Comparison of ENCODE assay signal across 8 cellular contexts in the genomic region with DNA sequence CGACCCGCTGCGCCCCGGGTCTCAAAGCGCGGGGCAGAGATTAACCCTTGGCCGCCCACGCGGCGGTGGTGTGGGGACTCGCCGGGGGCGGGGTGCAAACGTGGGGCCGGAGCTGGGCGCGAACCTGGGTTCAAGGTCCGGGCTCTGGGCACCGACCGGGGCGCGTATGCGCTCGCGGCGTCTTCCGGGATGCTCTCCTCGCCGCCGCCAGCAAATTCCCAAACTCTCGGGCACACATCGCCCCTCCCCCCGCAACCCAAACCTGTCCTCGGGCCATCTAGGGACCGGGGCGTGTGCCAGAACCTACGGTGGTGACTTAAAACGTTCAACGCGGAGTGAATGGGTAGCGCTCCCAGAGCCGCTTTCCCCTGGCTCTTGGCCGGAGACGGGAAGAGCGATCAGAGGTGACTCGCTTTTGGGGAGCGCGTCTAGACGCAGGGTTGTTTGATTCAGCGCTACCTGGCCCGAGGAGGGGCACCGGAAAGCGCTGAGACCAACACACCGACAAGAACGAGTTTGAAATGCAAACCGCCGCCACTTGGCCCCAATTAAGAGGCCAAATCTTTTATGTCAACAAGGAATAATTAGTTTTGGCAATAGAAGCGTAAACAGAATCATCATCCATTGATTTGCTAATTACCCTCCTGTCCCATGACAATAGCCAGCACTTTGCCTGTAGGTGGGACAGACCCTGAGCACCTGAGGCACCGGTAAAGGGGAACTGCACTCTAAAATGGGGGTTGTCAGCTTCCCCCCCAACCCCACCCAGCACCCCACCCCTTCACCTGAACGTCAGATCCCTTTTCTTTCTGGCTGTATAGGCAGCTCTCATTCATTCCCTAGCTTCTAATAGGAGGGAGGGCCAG. TPM values are rescaled to one million over a fixed set of nuclear protein-coding genes. Genes with fewer than 3 reads are reported as not detected.
A peak's percentile ranks its signal among the peaks of the same experiment; 100 is the strongest.
DNase-seq lines count a peak whose midpoint lies in the region; ATAC-seq and TF ChIP-seq lines count a peak whose summit lies in the region.

No MANE protein-coding gene starts in this region.

- no peaks in the 10 kb centered on the region for H3K36me3 Mint-ChIP-seq in naive thymus-derived CD4-positive, alpha-beta T cell

- TF ChIP-seq CTCF in SU-DHL-6 (IDR thresholded peaks at IDR 0.05; ENCODE audit: insufficient read depth, low read length, poor library complexity, severe bottlenecking) (no peak), epithelial cell of esophagus (IDR thresholded peaks at IDR 0.05; ENCODE audit: insufficient read depth, low read depth, low read length, missing control alignments) (no peak)

- peak overlapping the region; percentile 70 to 85 (median 80) for H3K4me3 Mint-ChIP-seq in naive thymus-derived CD4-positive, alpha-beta T cell

- H3F3A ChIP-seq in SU-DHL-6 (ENCODE audit: insufficient read depth), result no peaks in the 10 kb centered on the region

- ATAC-seq in naive thymus-derived CD4-positive, alpha-beta T cell, result no peak
- ATAC-seq in HG03521 (IDR thresholded peaks at IDR 0.05; ENCODE audit: unreplicated experiment), result no peak

- H3K4me1 ChIP-seq in BLaER1 treated with 17β-estradiol and CSF1 and Interleukin-3, amounts not matched to agents 10 nM and 100 nM, result peaks cover 11 to 54% (median 48%) of the 10 kb centered on the region in 10 experiments
- peaks cover 12% of the 10 kb centered on the region for H3K4me1 ChIP-seq in HAP-1
- H3K4me1 ChIP-seq in naive thymus-derived CD4-positive, alpha-beta T cell (ENCODE audit: control insufficient read depth in 2 of 2, insufficient read depth in 2 of 2, low read length in 2 of 2), result peaks cover 0 to 6% of the 10 kb centered on the region in 2 donors

- H3K27me3 Mint-ChIP-seq in naive thymus-derived CD4-positive, alpha-beta T cell, result peaks cover 10 to 60% (median 21%) of the 10 kb centered on the region in 5 donors

- peak overlapping the region in 9 of 11 experiments; percentile 53 to 83 (median 72); a peak in 18 of 22 replicates for H3K27ac ChIP-seq in BLaER1 treated with 17β-estradiol and CSF1 and Interleukin-3, amounts not matched to agents 10 nM and 100 nM
- no peak overlapping the region for H3K27ac ChIP-seq in SU-DHL-6 (ENCODE audit: low read depth, low read length)
- H3K27ac ChIP-seq in naive thymus-derived CD4-positive, alpha-beta T cell (ENCODE audit: low read depth, low read length), result no peak overlapping the region

- peak overlapping the region; percentile 90 to 98 (median 94) for H3K4me2 ChIP-seq in BLaER1 treated with 17β-estradiol and CSF1 and Interleukin-3, amounts not matched to agents 10 nM and 100 nM
- peak overlapping the region; percentile 64 for H3K4me2 ChIP-seq in SU-DHL-6 (ENCODE audit: low read depth, low read length, poor library complexity, severe bottlenecking)

- peaks cover 0 to 9% (median 0%) of the 10 kb centered on the region in 11 experiments; a peak in 2 of 22 replicates for H4K20me1 ChIP-seq in BLaER1 treated with 17β-estradiol and CSF1 and Interleukin-3, amounts not matched to agents 10 nM and 100 nM
- no peaks in the 10 kb centered on the region for H4K20me1 ChIP-seq in SU-DHL-6 (ENCODE audit: low read depth, low read length)

- H3K9me2 ChIP-seq in SU-DHL-6 (replicated peaks; ENCODE audit: insufficient read depth, low read length), result no peaks in the 10 kb centered on the region

- CTCF ChIA-PET in naive thymus-derived CD4-positive, alpha-beta T cell (lab: Charles Lee), result no interaction called here

- H3K9me3 Mint-ChIP-seq in naive thymus-derived CD4-positive, alpha-beta T cell, result no peaks in the 10 kb centered on the region

- H3K9me3 ChIP-seq in BLaER1 treated with 17β-estradiol and CSF1 and Interleukin-3, amounts not matched to agents 10 nM and 100 nM (replicated peaks in 1 of 11), result no peaks in the 10 kb centered on the region
- H3K9me3 ChIP-seq in HAP-1, result no peaks in the 10 kb centered on the region
- no peaks in the 10 kb centered on the region for H3K9me3 ChIP-seq in SU-DHL-6 (ENCODE audit: insufficient read depth, low read length)
- H3K9me3 ChIP-seq in naive thymus-derived CD4-positive, alpha-beta T cell (ENCODE audit: control insufficient read depth in 2 of 3, low read length in 3 of 3), result no peaks in the 10 kb centered on the region

- H2AFZ ChIP-seq in SU-DHL-6 (ENCODE audit: low read depth, low read length, severe bottlenecking), result peak overlapping the region; percentile 69

- in situ Hi-C loops in HAP-1 (cut with MboI; ENCODE audit: low sequenced_read_pairs), result loop anchor here (5.0 to 10.0 kb wide), 2 partner anchors 40 to 53 kb away; no protein-coding TSS in a partner anchor

- POLR2A ChIA-PET in naive thymus-derived CD4-positive, alpha-beta T cell (lab: Charles Lee), result interaction anchor here (0.5 to 0.6 kb wide), 2 partner anchors 24 to 1076 kb away, joined by 3 to 6 read pairs; no protein-coding TSS in a partner anchor

- H3K79me2 ChIP-seq in SU-DHL-6 (ENCODE audit: insufficient read depth, low read length), result no peaks in the 10 kb centered on the region

- H3K27ac Mint-ChIP-seq in naive thymus-derived CD4-positive, alpha-beta T cell, result no peak overlapping the region

- H3K9ac ChIP-seq in BLaER1 treated with 17β-estradiol and CSF1 and Interleukin-3, amounts not matched to agents 10 nM and 100 nM, result peak overlapping the region; percentile 66 to 91 (median 81)
- peak overlapping the region; percentile 49 for H3K9ac ChIP-seq in SU-DHL-6 (ENCODE audit: low read length)

- H3K27me3 ChIP-seq in BLaER1 treated with 17β-estradiol and CSF1 and Interleukin-3, amounts not matched to agents 10 nM and 100 nM, result peaks cover 20 to 38% (median 34%) of the 10 kb centered on the region in 11 experiments
- H3K27me3 ChIP-seq in HAP-1 (ENCODE audit: low read depth) (peaks cover 22% of the 10 kb centered on the region), SU-DHL-6 (ENCODE audit: low read length) (no peaks in the 10 kb centered on the region)
- H3K27me3 ChIP-seq in naive thymus-derived CD4-positive, alpha-beta T cell (ENCODE audit: control insufficient read depth in 2 of 2, insufficient read depth in 2 of 2, low read length in 2 of 2), result peaks cover 0 to 11% of the 10 kb centered on the region in 2 donors

- peak overlapping the region; percentile 58 to 78 (median 67) for H3K4me3 ChIP-seq in BLaER1 treated with 17β-estradiol and CSF1 and Interleukin-3, amounts not matched to agents 10 nM and 100 nM
- H3K4me3 ChIP-seq in HAP-1, result peak overlapping the region; percentile 46
- peak overlapping the region; percentile 68 for H3K4me3 ChIP-seq in SU-DHL-6 (ENCODE audit: insufficient read depth, low read length, poor library complexity, severe bottlenecking)
- H3K4me3 ChIP-seq in epithelial cell of esophagus (ENCODE audit: low read length), result peak overlapping the region; percentile 46
- peak overlapping the region; percentile 60 for H3K4me3 ChIP-seq in naive thymus-derived CD4-positive, alpha-beta T cell (ENCODE audit: low read length)

- H3K36me3 ChIP-seq in BLaER1 treated with 17β-estradiol and CSF1 and Interleukin-3, amounts not matched to agents 10 nM and 100 nM, result no peaks in the 10 kb centered on the region
- H3K36me3 ChIP-seq in HAP-1 (replicated peaks) (no peaks in the 10 kb centered on the region), SU-DHL-6 (ENCODE audit: low read length) (no peaks in the 10 kb centered on the region)
- H3K36me3 ChIP-seq in naive thymus-derived CD4-positive, alpha-beta T cell (ENCODE audit: control insufficient read depth in 2 of 3, insufficient read depth in 3 of 3, low read length in 3 of 3), result no peaks in the 10 kb centered on the region

- peak; percentile 65 to 80 for DNase-seq in HAP-1 (ENCODE audit: low spot score in 2 of 2)
- peak; percentile 53 for DNase-seq in epithelial cell of esophagus (ENCODE audit: low read depth)
- DNase-seq in naive thymus-derived CD4-positive, alpha-beta T cell, result peak in 1 of 9 donors; percentile 38
- DNase-seq in hippocampal formation (lab: John Stamatoyannopoulos, UW), result no peak
- DNase-seq in globus pallidus (ENCODE audit: low spot score), result no peak

- H3K4me1 Mint-ChIP-seq in naive thymus-derived CD4-positive, alpha-beta T cell, result peaks cover 0 to 20% (median 11%) of the 10 kb centered on the region in 7 donors

- intact Hi-C loops in naive thymus-derived CD4-positive, alpha-beta T cell (cut with micrococcal nuclease), result no loop called here

RNA-seq across cellular contexts. Expression of a gene that starts 46.2 kb away (rescaled TPM):
- under 1 TPM in 1 of 5 experiments, not detected in 4; 0.24 TPM for total RNA-seq in naive thymus-derived CD4-positive, alpha-beta T cell
- polyA plus RNA-seq in naive thymus-derived CD4-positive, alpha-beta T cell, result under 1 TPM in 1 of 2 donors, not detected in 1; 0.07 TPM

Comparison
In these comparisons a context has a peak if more than half of its experiments do, and no peak if none do; other contexts are left out.
1. H3K27ac ChIP-seq: peak in BLaER1 treated with 17β-estradiol and CSF1 and Interleukin-3, amounts not matched to agents 10 nM and 100 nM (9 of 11); none in SU-DHL-6 (single experiment) and naive thymus-derived CD4-positive, alpha-beta T cell (single experiment).
2. DNase-seq: peak in HAP-1 (2 of 2) and epithelial cell of esophagus (single experiment); none in hippocampal formation (0 of 2) and globus pallidus (single experiment).
3. Peak in every context shown above with its lines, with median percentiles within 50 percentile points of each other: H3K4me3 ChIP-seq.